In the genomic region with DNA sequence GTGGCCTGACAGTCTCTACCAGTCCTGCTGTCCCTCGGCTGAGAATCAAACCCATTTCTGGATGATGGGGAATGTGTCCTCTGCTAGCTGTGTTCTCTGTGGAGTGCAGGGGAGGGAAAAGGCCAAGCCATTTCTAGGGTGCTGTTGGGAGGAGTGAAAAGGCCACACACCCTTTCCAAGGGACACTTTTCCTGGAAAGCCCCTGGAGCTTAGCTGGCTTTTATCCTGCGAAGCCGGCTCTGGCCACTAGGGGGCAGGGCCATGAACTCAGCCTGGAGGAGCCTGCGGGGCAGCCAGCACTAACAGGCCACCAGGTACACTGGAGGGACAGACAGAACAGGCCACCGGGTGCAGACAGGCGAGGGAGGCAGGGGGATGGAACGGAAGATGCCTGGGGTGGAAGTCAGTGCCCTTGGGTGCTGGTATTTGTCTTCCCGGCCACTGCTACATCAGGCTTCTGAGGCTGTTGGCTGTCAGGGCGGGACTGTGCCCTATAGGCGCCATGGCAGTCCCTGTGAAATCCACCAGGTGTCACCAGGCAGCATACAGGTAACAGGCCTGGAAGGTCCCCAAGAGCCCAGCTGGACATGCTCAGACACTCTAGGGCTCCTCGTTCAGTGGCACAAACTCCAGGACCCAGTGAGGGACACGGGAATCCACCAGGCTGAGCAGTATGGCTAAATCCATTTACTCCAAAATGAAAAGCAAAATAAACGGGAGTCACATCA, we compare ENCODE assay signal across 8 cellular contexts. TPM values are rescaled to one million over a fixed set of nuclear protein-coding genes. Genes with fewer than 3 reads are reported as not detected.
DNase-seq lines count a peak whose midpoint lies in the region; ATAC-seq, FAIRE-seq and TF ChIP-seq lines count a peak whose summit lies in the region.
"Not testable (repeated sequence)": the region's sequence is repeated elsewhere in the genome, so short reads cannot be mapped to it uniquely, and the experiment has no call there.
"Had no signal": no experiment of that assay in that cellular context is flagged by ENCODE, and none has a peak within 500 bp of the region (broad histone marks: within the 10 kb centered on the region; RNA-seq: fewer than 3 reads in every experiment).

No MANE protein-coding gene starts in this region.

- H3K27ac Mint-ChIP-seq in activated naive CD4-positive, alpha-beta T cell treated with anti-CD3 and anti-CD28 coated beads, Interleukin-2, amount 10 ng/mL, durations not matched to agents 7 days and 5 days; natural killer cell treated with Interleukin-12 subunit alpha and Interleukin-12 subunit beta and Interleukin-15 and Interleukin-18, amount 100 ng/mL, for 72 hours: not testable (repeated sequence)

- DNase-seq in GM18507 (ENCODE audit: extremely low spot score, insufficient read length, low read depth); fibroblast of pulmonary artery (ENCODE audit: low read depth); natural killer cell treated with Interleukin-12 subunit alpha and Interleukin-12 subunit beta and Interleukin-15 and Interleukin-18, amount 100 ng/mL, for 72 hours (ENCODE audit: low spot score): not testable (repeated sequence)
- peak; percentile 30 to 53 for DNase-seq in activated CD4-positive, alpha-beta T cell treated with anti-CD3 and anti-CD28 coated beads for 4 hours
- DNase-seq in activated naive CD4-positive, alpha-beta T cell treated with anti-CD3 and anti-CD28 coated beads, Interleukin-2, amount 10 ng/mL, durations not matched to agents 7 days and 5 days, result peak; percentile 70
- peak; percentile 59 for DNase-seq in stimulated activated CD4-positive, alpha-beta T cell treated with anti-CD3 and anti-CD28 coated beads, Interleukin-4, amount 100 ng/mL, for 24 hours

- H3K4me3 Mint-ChIP-seq in activated naive CD4-positive, alpha-beta T cell treated with anti-CD3 and anti-CD28 coated beads, Interleukin-2, amount 10 ng/mL, durations not matched to agents 7 days and 5 days; natural killer cell treated with Interleukin-12 subunit alpha and Interleukin-12 subunit beta and Interleukin-15 and Interleukin-18, amount 100 ng/mL, for 72 hours: not testable (repeated sequence)

- FAIRE-seq in GM18507 (lab: Jason Lieb, UNC), result peak; percentile 76

- CTCF ChIA-PET in activated naive CD4-positive, alpha-beta T cell treated with anti-CD3 and anti-CD28 coated beads, Interleukin-2, amount 10 ng/mL, durations not matched to agents 7 days and 5 days (lab: Charles Lee), result not testable (repeated sequence)

- H3K4me1 Mint-ChIP-seq in activated naive CD4-positive, alpha-beta T cell treated with anti-CD3 and anti-CD28 coated beads, Interleukin-2, amount 10 ng/mL, durations not matched to agents 7 days and 5 days; natural killer cell treated with Interleukin-12 subunit alpha and Interleukin-12 subunit beta and Interleukin-15 and Interleukin-18, amount 100 ng/mL, for 72 hours (ENCODE audit: low read depth in 2 of 2): not testable (repeated sequence)

- peak; percentile 71 for ATAC-seq in HG03439 (IDR thresholded peaks at IDR 0.05; ENCODE audit: unreplicated experiment)
- ATAC-seq in natural killer cell treated with Interleukin-12 subunit alpha and Interleukin-12 subunit beta and Interleukin-15 and Interleukin-18, amount 100 ng/mL, for 72 hours, result peak; percentile 81 to 84

- H3K27me3 Mint-ChIP-seq in activated naive CD4-positive, alpha-beta T cell treated with anti-CD3 and anti-CD28 coated beads, Interleukin-2, amount 10 ng/mL, durations not matched to agents 7 days and 5 days, result peaks cover 18% of the 10 kb centered on the region
- not testable (repeated sequence) for H3K27me3 Mint-ChIP-seq in natural killer cell treated with Interleukin-12 subunit alpha and Interleukin-12 subunit beta and Interleukin-15 and Interleukin-18, amount 100 ng/mL, for 72 hours

- TF ChIP-seq CTCF in fibroblast of pulmonary artery (IDR thresholded peaks at IDR 0.05; ENCODE audit: low read length, missing control alignments), result peak; percentile 15

- not testable (repeated sequence) for H3K4me3 ChIP-seq in fibroblast of pulmonary artery (replicated peaks; ENCODE audit: low read depth, low read length)

- H3K9me3 Mint-ChIP-seq in activated naive CD4-positive, alpha-beta T cell treated with anti-CD3 and anti-CD28 coated beads, Interleukin-2, amount 10 ng/mL, durations not matched to agents 7 days and 5 days; natural killer cell treated with Interleukin-12 subunit alpha and Interleukin-12 subunit beta and Interleukin-15 and Interleukin-18, amount 100 ng/mL, for 72 hours: not testable (repeated sequence)

- not testable (repeated sequence) for H3K36me3 Mint-ChIP-seq in activated naive CD4-positive, alpha-beta T cell treated with anti-CD3 and anti-CD28 coated beads, Interleukin-2, amount 10 ng/mL, durations not matched to agents 7 days and 5 days; natural killer cell treated with Interleukin-12 subunit alpha and Interleukin-12 subunit beta and Interleukin-15 and Interleukin-18, amount 100 ng/mL, for 72 hours

RNA-seq across cellular contexts. Expression of a gene that starts 16.5 kb away (rescaled TPM):
- total RNA-seq in natural killer cell treated with Interleukin-12 subunit alpha and Interleukin-12 subunit beta and Interleukin-15 and Interleukin-18, amount 100 ng/mL, for 72 hours, result not detected
- total RNA-seq: G401 had no signal
